ENCODE assay signal across 9 cellular contexts in the genomic region with DNA sequence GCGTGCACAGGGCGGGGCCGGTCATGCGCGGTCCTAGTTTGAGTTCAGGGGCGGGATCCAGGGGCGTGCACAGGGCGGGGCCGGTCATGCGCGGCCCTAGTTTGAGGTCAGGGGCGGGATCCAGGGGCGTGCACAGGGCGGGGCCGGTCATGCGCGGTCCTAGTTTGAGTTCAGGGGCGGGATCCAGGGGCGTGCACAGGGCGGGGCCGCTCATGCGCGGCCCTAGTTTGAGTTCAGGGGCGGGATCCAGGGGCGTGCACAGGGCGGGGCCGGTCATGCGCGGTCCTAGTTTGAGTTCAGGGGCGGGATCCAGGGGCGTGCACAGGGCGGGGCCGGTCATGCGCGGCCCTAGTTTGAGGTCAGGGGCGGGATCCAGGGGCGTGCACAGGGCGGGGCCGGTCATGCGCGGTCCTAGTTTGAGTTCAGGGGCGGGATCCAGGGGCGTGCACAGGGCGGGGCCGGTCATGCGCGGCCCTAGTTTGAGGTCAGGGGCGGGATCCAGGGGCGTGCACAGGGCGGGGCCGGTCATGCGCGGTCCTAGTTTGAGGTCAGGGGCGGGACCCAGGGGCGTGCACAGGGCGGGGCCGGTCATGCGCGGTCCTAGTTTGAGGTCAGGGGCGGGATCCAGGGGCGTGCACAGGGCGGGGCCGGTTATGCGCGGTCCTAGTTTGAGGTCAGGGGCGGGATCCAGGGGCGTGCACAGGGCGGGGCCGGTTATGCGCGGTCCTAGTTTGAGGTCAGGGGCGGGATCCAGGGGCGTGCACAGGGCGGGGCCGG. TPM values are rescaled to one million over a fixed set of nuclear protein-coding genes. Genes with fewer than 3 reads are reported as not detected.
DNase-seq lines count a peak whose midpoint lies in the region; ATAC-seq and TF ChIP-seq lines count a peak whose summit lies in the region.
"Not testable (repeated sequence)": the region's sequence is repeated elsewhere in the genome, so short reads cannot be mapped to it uniquely, and the experiment has no call there.
"Had no signal": no experiment of that assay in that cellular context is flagged by ENCODE, and none has a peak within 500 bp of the region (broad histone marks: within the 10 kb centered on the region; RNA-seq: fewer than 3 reads in every experiment).

No MANE protein-coding gene starts in this region.

- peak overlapping the region; percentile 75 for H3K4me3 Mint-ChIP-seq in central memory CD8-positive, alpha-beta T cell

- not testable (repeated sequence) for H3F3A ChIP-seq in OCI-LY1 (ENCODE audit: insufficient read depth, low read length)

- H3K27ac Mint-ChIP-seq in central memory CD8-positive, alpha-beta T cell (ENCODE audit: low read depth) = peak overlapping the region; percentile 97

- H3K9me3 ChIP-seq in OCI-LY1 (ENCODE audit: low read length); tibial nerve: not testable (repeated sequence)

- not testable (repeated sequence) for H3K27ac ChIP-seq in OCI-LY1 (ENCODE audit: low read depth, low read length, poor library complexity, severe bottlenecking)
- peak overlapping the region in 3 of 4 donors; percentile 36 to 85 (median 39) for H3K27ac ChIP-seq in tibial nerve

- not testable (repeated sequence) for H3K27me3 Mint-ChIP-seq in central memory CD8-positive, alpha-beta T cell

- peak overlapping the region; percentile 51 for H3K4me3 ChIP-seq in OCI-LY1 (ENCODE audit: low read depth, low read length, poor library complexity, severe bottlenecking)
- peak overlapping the region; percentile 10 to 55 (median 33) for H3K4me3 ChIP-seq in tibial nerve

- not testable (repeated sequence) for TF ChIP-seq EP300 in tibial nerve (IDR thresholded peaks at IDR 0.05)

- H3K27me3 ChIP-seq in OCI-LY1 (ENCODE audit: insufficient read depth, low read length) = not testable (repeated sequence)
- peaks cover 0 to 25% of the 10 kb centered on the region in 2 donors for H3K27me3 ChIP-seq in tibial nerve

- H3K36me3 ChIP-seq in OCI-LY1 (ENCODE audit: insufficient read depth, low read length); tibial nerve: not testable (repeated sequence)

- H3K9me2 ChIP-seq in OCI-LY1 (ENCODE audit: low read depth, low read length) = not testable (repeated sequence)

- not testable (repeated sequence) for H3K4me1 ChIP-seq in OCI-LY1 (ENCODE audit: insufficient read depth, low read length, severe bottlenecking)
- peaks cover 0 to 12% (median 2%) of the 10 kb centered on the region in 4 donors for H3K4me1 ChIP-seq in tibial nerve

- not testable (repeated sequence) for TF ChIP-seq POLR2A in tibial nerve (IDR thresholded peaks at IDR 0.05)

- peak; percentile 42 to 51 for DNase-seq in activated CD4-positive, alpha-beta T cell treated with anti-CD3 and anti-CD28 coated beads, Interleukin-2, amount 50 U/mL, for 24 hours (ENCODE audit: low read depth in 1 of 2, low spot score in 1 of 2)
- DNase-seq in activated T-helper 9 cell treated with anti-CD3 and anti-CD28 coated beads, Interleukin-2, amount 50 U/mL, for 16 hours (ENCODE audit: low read depth) = peak; percentile 59
- peak; percentile 37 to 48 for DNase-seq in central memory CD8-positive, alpha-beta T cell (ENCODE audit: low spot score in 2 of 2)
- DNase-seq in left ventricle myocardium superior = peak; percentile 74
- peak in 9 of 10 donors; percentile 58 to 96 (median 74) for DNase-seq in posterior cingulate gyrus
- peak in 2 of 3 experiments; percentile 26 to 63 for DNase-seq in stimulated activated CD4-positive, alpha-beta T cell treated with anti-CD3 and anti-CD28 coated beads, TNF-alpha, amount 100 ng/mL, for 4 hours (ENCODE audit: low read depth in 3 of 3)
- peak in 1 of 2 donors; percentile 34 for DNase-seq in tibial nerve (ENCODE audit: low spot score in 2 of 2)

- H3K36me3 Mint-ChIP-seq in central memory CD8-positive, alpha-beta T cell (ENCODE audit: insufficient read depth) = peaks cover 18% of the 10 kb centered on the region

- H3K4me1 Mint-ChIP-seq in central memory CD8-positive, alpha-beta T cell = not testable (repeated sequence)

- not testable (repeated sequence) for H3K4me2 ChIP-seq in OCI-LY1 (ENCODE audit: low read length)

- not testable (repeated sequence) for H3K79me2 ChIP-seq in OCI-LY1 (ENCODE audit: insufficient read depth, low read length)

- not testable (repeated sequence) for H2AFZ ChIP-seq in OCI-LY1 (ENCODE audit: low read length)

- H4K20me1 ChIP-seq in OCI-LY1 (ENCODE audit: insufficient read depth, low read length) = not testable (repeated sequence)

- ATAC-seq in central memory CD8-positive, alpha-beta T cell (replicated peaks; ENCODE audit: extremely low read depth, poor library complexity, severe bottlenecking); left ventricle myocardium superior: not testable (repeated sequence)

- TF ChIP-seq CTCF in OCI-LY1 (IDR thresholded peaks at IDR 0.05; ENCODE audit: low read length); tibial nerve (IDR thresholded peaks at IDR 0.05): not testable (repeated sequence)

- no CpG with 5 or more reads among the region's 75 CpGs for WGBS in tibial nerve, 2 donors

- intact Hi-C loops in left ventricle myocardium superior (cut with micrococcal nuclease); posterior cingulate gyrus (cut with DNase I): not testable (repeated sequence)

- H3K9ac ChIP-seq in OCI-LY1 (ENCODE audit: low read length) = not testable (repeated sequence)

- H3K9me3 Mint-ChIP-seq in central memory CD8-positive, alpha-beta T cell = not testable (repeated sequence)

RNA-seq across cellular contexts. Expression of a gene that starts 33.5 kb away (rescaled TPM):
- total RNA-seq in left ventricle myocardium superior (12.1 TPM), tibial nerve (10 to 100 TPM in 2 of 4 donors, 1 to 10 TPM in 2; 3.3 to 21.6 (median 10.9) TPM)

RNA-seq across cellular contexts. Expression of a gene that starts 58.5 kb away (rescaled TPM):
- total RNA-seq in left ventricle myocardium superior (0.42 TPM), tibial nerve (not detected)
- total RNA-seq: glomerular endothelial cell had no signal
